ENCODE assay signal across 10 cellular contexts in the genomic region with DNA sequence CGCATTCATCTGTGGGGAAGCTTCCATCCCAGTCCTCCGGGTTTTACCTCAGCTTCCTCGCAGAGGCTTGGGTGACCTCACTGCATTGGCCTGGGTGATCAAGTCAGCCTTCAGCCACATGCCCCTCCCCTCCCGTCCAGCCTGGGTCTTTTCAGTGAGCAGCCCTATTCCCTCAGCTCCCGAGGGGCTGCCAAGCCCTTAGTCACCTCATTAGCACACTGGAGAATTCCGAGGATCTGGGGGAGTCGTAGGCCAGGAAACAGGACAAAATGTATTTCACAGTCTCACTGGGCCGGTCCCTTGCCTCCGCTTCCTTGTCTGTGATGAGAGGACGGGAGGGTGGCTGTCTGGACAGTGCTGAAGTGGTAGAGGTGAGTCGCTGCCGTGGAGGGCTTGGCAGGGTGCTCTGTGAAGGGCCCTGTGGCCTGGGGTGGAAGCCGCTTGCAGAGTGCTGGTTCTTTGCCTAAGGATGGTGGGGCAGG. TPM values are rescaled to one million over a fixed set of nuclear protein-coding genes. Genes with fewer than 3 reads are reported as not detected.
DNase-seq lines count a peak whose midpoint lies in the region; ATAC-seq, FAIRE-seq and TF ChIP-seq lines count a peak whose summit lies in the region.
"Had no signal": no experiment of that assay in that cellular context is flagged by ENCODE, and none has a peak within 500 bp of the region (broad histone marks: within the 10 kb centered on the region; RNA-seq: fewer than 3 reads in every experiment).

No MANE protein-coding gene starts in this region.

- peaks cover 8% of the 10 kb centered on the region for H3K4me1 Mint-ChIP-seq in activated T-cell treated with anti-CD3 and anti-CD28 coated beads, Interleukin-2, amount 50 U/mL, for 72 hours (ENCODE audit: low read depth)
- peaks cover 16% of the 10 kb centered on the region for H3K4me1 Mint-ChIP-seq in activated T-cell treated with anti-CD3 and anti-CD28 coated beads, Interleukin-2, amount 50 U/mL, for 24 hours (ENCODE audit: low read depth)

- H3K9me3 ChIP-seq in ectodermal cell (ENCODE audit: control insufficient read depth, low read length) (no peaks in the 10 kb centered on the region), lung (ENCODE audit: control insufficient read depth in 2 of 2, insufficient read depth in 1 of 2, low read length in 1 of 2) (no peaks in the 10 kb centered on the region), upper lobe of right lung (no peaks in the 10 kb centered on the region)

- no peak for FAIRE-seq in GM19239 (lab: Jason Lieb, UNC)
- FAIRE-seq: colon had no signal

- H3K27me3 Mint-ChIP-seq in activated T-cell treated with anti-CD3 and anti-CD28 coated beads, Interleukin-2, amount 50 U/mL, for 72 hours (ENCODE audit: low read depth), result no peaks in the 10 kb centered on the region
- no peaks in the 10 kb centered on the region for H3K27me3 Mint-ChIP-seq in activated T-cell treated with anti-CD3 and anti-CD28 coated beads, Interleukin-2, amount 50 U/mL, for 24 hours

- no peak overlapping the region for H3K4me3 ChIP-seq in ectodermal cell (ENCODE audit: insufficient read depth, low read depth, low read length)
- H3K4me3 ChIP-seq in lung, result no peak overlapping the region
- no peak overlapping the region for H3K4me3 ChIP-seq in upper lobe of right lung

- H3K36me3 ChIP-seq in ectodermal cell (ENCODE audit: control insufficient read depth, insufficient read depth, low read length) (no peaks in the 10 kb centered on the region), lung (ENCODE audit: control insufficient read depth in 2 of 2, insufficient read depth in 2 of 2, low read length in 2 of 2) (peaks cover 0 to 2% of the 10 kb centered on the region in 2 donors), upper lobe of right lung (no peaks in the 10 kb centered on the region)

- H3K27ac ChIP-seq in ectodermal cell (ENCODE audit: insufficient read depth, low read depth, low read length, poor library complexity, severe bottlenecking) (peak overlapping the region; percentile 26), lung (ENCODE audit: low read depth in 1 of 2, low read length in 1 of 2) (peak overlapping the region in 1 of 2 donors; percentile 4), upper lobe of right lung (no peak overlapping the region)

- WGBS in ectodermal cell, 2 experiments, result 77 to 81% methylated on average over 13 of the region's 13 CpGs
- WGBS in lung, 2 donors, result 59 to 65% methylated on average over 13 of the region's 13 CpGs

- H3K9me3 Mint-ChIP-seq in activated T-cell treated with anti-CD3 and anti-CD28 coated beads, Interleukin-2, amount 50 U/mL, for 72 hours, result no peaks in the 10 kb centered on the region
- peaks cover 4% of the 10 kb centered on the region for H3K9me3 Mint-ChIP-seq in activated T-cell treated with anti-CD3 and anti-CD28 coated beads, Interleukin-2, amount 50 U/mL, for 24 hours

- peak overlapping the region; percentile 68 for H3K27ac Mint-ChIP-seq in activated T-cell treated with anti-CD3 and anti-CD28 coated beads, Interleukin-2, amount 50 U/mL, for 72 hours
- H3K27ac Mint-ChIP-seq in activated T-cell treated with anti-CD3 and anti-CD28 coated beads, Interleukin-2, amount 50 U/mL, for 24 hours, result no peak overlapping the region

- DNase-seq in activated T-cell treated with anti-CD3 and anti-CD28 coated beads, Interleukin-2, amount 50 U/mL, for 72 hours, result no peak
- DNase-seq in activated T-cell treated with anti-CD3 and anti-CD28 coated beads, Interleukin-2, amount 50 U/mL, for 24 hours, result no peak
- peak; percentile 39 for DNase-seq in lung (ENCODE audit: low spot score)
- DNase-seq in upper lobe of right lung, result no peak
- DNase-seq in NCI-H1694 (lab: John Stamatoyannopoulos, UW), result no peak
- no peak for DNase-seq in left lobe of liver (ENCODE audit: low spot score)
- DNase-seq in GM19239 (ENCODE audit: insufficient read length, low spot score), result no peak
- DNase-seq: NCI-H1105 had no signal

- ATAC-seq in activated T-cell treated with anti-CD3 and anti-CD28 coated beads, Interleukin-2, amount 50 U/mL, for 72 hours (replicated peaks in 1 of 2), result no peak
- ATAC-seq in lung (ENCODE audit: insufficient read depth, low FRiP score), result peak; percentile 67
- ATAC-seq in upper lobe of right lung, result peak; percentile 64
- no peak for ATAC-seq in left lobe of liver

- H3K36me3 Mint-ChIP-seq in activated T-cell treated with anti-CD3 and anti-CD28 coated beads, Interleukin-2, amount 50 U/mL, for 72 hours (ENCODE audit: insufficient read depth in 2 of 2), result peaks cover 0 to 8% of the 10 kb centered on the region in 2 donors
- H3K36me3 Mint-ChIP-seq in activated T-cell treated with anti-CD3 and anti-CD28 coated beads, Interleukin-2, amount 50 U/mL, for 24 hours (ENCODE audit: low read depth), result peaks cover 22% of the 10 kb centered on the region

- peaks cover 23% of the 10 kb centered on the region for H3K4me1 ChIP-seq in ectodermal cell (ENCODE audit: control insufficient read depth, insufficient read depth, low read length)
- H3K4me1 ChIP-seq in lung (ENCODE audit: control insufficient read depth in 2 of 2, insufficient read depth in 2 of 2, low read length in 2 of 2), result peaks cover 15 to 20% of the 10 kb centered on the region in 2 donors
- H3K4me1 ChIP-seq in upper lobe of right lung, result peaks cover 18% of the 10 kb centered on the region

- no peaks in the 10 kb centered on the region for H3K27me3 ChIP-seq in ectodermal cell (ENCODE audit: control insufficient read depth, insufficient read depth, low read length, poor library complexity, severe bottlenecking)
- H3K27me3 ChIP-seq in lung (ENCODE audit: control insufficient read depth, insufficient read depth), result no peaks in the 10 kb centered on the region
- no peaks in the 10 kb centered on the region for H3K27me3 ChIP-seq in upper lobe of right lung

- H3K4me3 Mint-ChIP-seq in activated T-cell treated with anti-CD3 and anti-CD28 coated beads, Interleukin-2, amount 50 U/mL, for 72 hours, result no peak overlapping the region
- H3K4me3 Mint-ChIP-seq in activated T-cell treated with anti-CD3 and anti-CD28 coated beads, Interleukin-2, amount 50 U/mL, for 24 hours, result no peak overlapping the region

- intact Hi-C loops in upper lobe of right lung (cut with DNase I), result no loop called here

- TF ChIP-seq CTCF in lung (IDR thresholded peaks at IDR 0.05; ENCODE audit: control extremely low read depth, extremely low read depth), result no peak
- no peak for TF ChIP-seq CTCF in upper lobe of right lung (IDR thresholded peaks at IDR 0.05)

RNA-seq across cellular contexts. Expression of a gene that starts 19.9 kb away (rescaled TPM):
- 10 to 100 TPM; 31.3 to 37.1 TPM for total RNA-seq in activated T-cell treated with anti-CD3 and anti-CD28 coated beads, Interleukin-2, amount 50 U/mL, for 72 hours
- 33.7 TPM for polyA plus RNA-seq in ectodermal cell (2013, experiment 1 of 4)
- polyA plus RNA-seq in ectodermal cell (2013, experiment 2 of 4), result 37.1 TPM
- 26.5 TPM for polyA plus RNA-seq in ectodermal cell (2013, experiment 3 of 4)
- 29.5 TPM for polyA plus RNA-seq in ectodermal cell (2013, experiment 4 of 4)
- total RNA-seq in lung (10 to 100 TPM; 31.9 to 49.5 TPM), upper lobe of right lung (39.0 TPM), left lobe of liver (38.1 TPM)
- polyA plus RNA-seq in lung, result 10 to 100 TPM; 17.1 to 17.5 TPM

Comparison
In these comparisons a context has a peak if more than half of its experiments do, and no peak if none do; other contexts are left out.
1. ATAC-seq: peak in lung (single experiment) and upper lobe of right lung (single experiment); none in activated T-cell treated with anti-CD3 and anti-CD28 coated beads, Interleukin-2, amount 50 U/mL, for 72 hours (0 of 2) and left lobe of liver (single experiment).